In genomic region chr16:57764341-57765159, GRCh38 we compare ENCODE assay signal across 8 cellular contexts. TPM values are rescaled to one million over a fixed set of nuclear protein-coding genes. Genes with fewer than 3 reads are reported as not detected.
DNase-seq lines count a peak whose midpoint lies in the region; ATAC-seq and TF ChIP-seq lines count a peak whose summit lies in the region.

No MANE protein-coding gene starts in this region.

- no peaks in the 10 kb centered on the region for H3K9me3 Mint-ChIP-seq in naive thymus-derived CD8-positive, alpha-beta T cell

- peaks cover 24% of the 10 kb centered on the region for H3K4me1 ChIP-seq in NT2/D1 (ENCODE audit: insufficient read depth, insufficient read length)

- H3K27me3 Mint-ChIP-seq in naive thymus-derived CD8-positive, alpha-beta T cell: no peaks in the 10 kb centered on the region

- POLR2A ChIA-PET in GM10248 (lab: Yijun Ruan, JAX): no interaction called here
- POLR2A ChIA-PET in naive thymus-derived CD8-positive, alpha-beta T cell (lab: Charles Lee): no interaction called here

- TF ChIP-seq CTCF in GM10248 (IDR thresholded peaks at IDR 0.05; ENCODE audit: control extremely low read depth, extremely low read depth, low read depth, missing control alignments) (no peak), choroid plexus epithelial cell (conservative IDR thresholded peaks at IDR 0.05; ENCODE audit: low read depth, low read length) (no peak)

- no peaks in the 10 kb centered on the region for H3K9me3 ChIP-seq in NT2/D1 (ENCODE audit: insufficient read depth, low read length)

- no peak overlapping the region for H3K27ac Mint-ChIP-seq in naive thymus-derived CD8-positive, alpha-beta T cell

- H3K4me3 Mint-ChIP-seq in naive thymus-derived CD8-positive, alpha-beta T cell: no peak overlapping the region

- H3K27me3 ChIP-seq in NT2/D1 (ENCODE audit: insufficient read depth, insufficient read length): no peaks in the 10 kb centered on the region

- H3K36me3 ChIP-seq in NT2/D1 (ENCODE audit: insufficient read depth, insufficient read length, low read length): peaks cover 76% of the 10 kb centered on the region

- H3K36me3 Mint-ChIP-seq in naive thymus-derived CD8-positive, alpha-beta T cell: no peaks in the 10 kb centered on the region

- in situ Hi-C loops in ACHN (cut with HindIII; ENCODE audit: low pct_ligation_motif_present, low pct_unique_long_range_greater_than_20kb, low sequenced_read_pairs): no loop called here

- H3K9ac ChIP-seq in NT2/D1 (ENCODE audit: insufficient read length, low read depth): no peak overlapping the region

- intact Hi-C loops in left colon (cut with DNase I, micrococcal nuclease): no loop called here

- H3K4me1 Mint-ChIP-seq in naive thymus-derived CD8-positive, alpha-beta T cell: no peaks in the 10 kb centered on the region

- DNase-seq in ACHN (peak; percentile 96), GM10248 (ENCODE audit: extremely low spot score) (peak; percentile 65), NT2/D1 (ENCODE audit: low read depth, low spot score) (peak; percentile 57), choroid plexus epithelial cell (ENCODE audit: low read depth) (peak; percentile 79), NCI-H1930 (lab: John Stamatoyannopoulos, UW) (no peak), left colon (no peak), NCI-H187 treated with DMSO at 0.1 percent for 48 hours (lab: John Stamatoyannopoulos, UW) (no peak)
- peak in 2 of 10 donors; percentile 27 to 30 for DNase-seq in naive thymus-derived CD8-positive, alpha-beta T cell

- H3K4me3 ChIP-seq in NT2/D1 (ENCODE audit: insufficient read length, low read depth) (no peak overlapping the region), choroid plexus epithelial cell (ENCODE audit: low read depth, low read length) (no peak overlapping the region)

- ATAC-seq in naive thymus-derived CD8-positive, alpha-beta T cell: peak; percentile 53 to 54
- no peak for ATAC-seq in left colon

- CTCF ChIA-PET in GM10248 (lab: Yijun Ruan, JAX): no interaction called here

RNA-seq across cellular contexts. Expression of gene KATNB1, which starts 29.0 kb away (rescaled TPM):
- 10 to 100 TPM; 26.1 to 27.4 TPM for total RNA-seq in naive thymus-derived CD8-positive, alpha-beta T cell
- polyA plus RNA-seq in naive thymus-derived CD8-positive, alpha-beta T cell: 10 to 100 TPM; 16.3 to 28.6 (median 20.1) TPM
- 10 to 100 TPM; 17.2 to 18.1 TPM for total RNA-seq in left colon

RNA-seq across cellular contexts. Expression of gene KIFC3, which starts 37.7 kb away (rescaled TPM):
- total RNA-seq in naive thymus-derived CD8-positive, alpha-beta T cell: under 1 TPM; 0.36 to 0.44 TPM
- polyA plus RNA-seq in naive thymus-derived CD8-positive, alpha-beta T cell: under 1 TPM in 1 of 3 donors, not detected in 2; 0.23 TPM
- total RNA-seq in left colon: 1 to 10 TPM; 4.3 to 5.6 TPM

Comparison
In these comparisons a context has a peak if more than half of its experiments do, and no peak if none do; other contexts are left out.
1. DNase-seq: peak in ACHN (single experiment), GM10248 (single experiment), NT2/D1 (single experiment) and choroid plexus epithelial cell (single experiment); none in NCI-H1930 (0 of 2), left colon (0 of 2) and NCI-H187 treated with DMSO at 0.1 percent for 48 hours (single experiment).